In genomic region chr4:68141852-68142251, GRCh38 we compare ENCODE assay signal across 1 cellular context.
A peak's percentile ranks its signal among the peaks of the same experiment; 100 is the strongest.
TF ChIP-seq lines count a peak whose summit lies in the region.

No MANE protein-coding gene starts in this region.

TF ChIP-seq in K562, 482 proteins besides CTCF, POLR2A, EP300 and RAD21 (continued from another document):
- TF ChIP-seq ZNF609 (CRISPR knock-in tag; IDR thresholded peaks at IDR 0.05; ENCODE audit: borderline replicate concordance), result no peak
- peak; percentile 81 for TF ChIP-seq MEIS2 (IDR thresholded peaks at IDR 0.05; ENCODE audit: partially characterized antibody)
- no peak for TF ChIP-seq PBX2 (CRISPR knock-in tag; IDR thresholded peaks at IDR 0.05; ENCODE audit: low read depth)
- TF ChIP-seq PBX2 (tag; conservative IDR thresholded peaks at IDR 0.05; ENCODE audit: low read depth), result peak; percentile 75
- TF ChIP-seq ZNF445 (CRISPR knock-in tag; IDR thresholded peaks at IDR 0.05; ENCODE audit: low read depth), result no peak
- no peak for TF ChIP-seq DPF2 (IDR thresholded peaks at IDR 0.05)
- TF ChIP-seq ZNF561 (CRISPR knock-in tag; conservative IDR thresholded peaks at IDR 0.05), result no peak
- TF ChIP-seq FOXP4 (CRISPR knock-in tag; IDR thresholded peaks at IDR 0.05; ENCODE audit: borderline replicate concordance), result no peak
- no peak for TF ChIP-seq NFE2L1 (tag; IDR thresholded peaks at IDR 0.05; ENCODE audit: borderline replicate concordance, low read depth)
- no peak for TF ChIP-seq ZBTB17 (CRISPR knock-in tag; IDR thresholded peaks at IDR 0.05)
- TF ChIP-seq STAT5B (CRISPR knock-in tag; IDR thresholded peaks at IDR 0.05), result no peak
- no peak for TF ChIP-seq SMAD3 (CRISPR knock-in tag; conservative IDR thresholded peaks at IDR 0.05)
- no peak for TF ChIP-seq KDM4B (IDR thresholded peaks at IDR 0.05; ENCODE audit: borderline replicate concordance in 2 of 2, low read depth in 1 of 2)
